ENCODE assay signal across 26 cellular contexts in genomic region chr15:99762288-99762687, GRCh38.
"Had no signal": no experiment of that assay in that cellular context is flagged by ENCODE, and none has a peak within 500 bp of the region (broad histone marks: within the 10 kb centered on the region; RNA-seq: fewer than 3 reads in every experiment).

No MANE protein-coding gene starts in this region.

- H3K27ac ChIP-seq: body of pancreas, cardiac muscle cell, colonic mucosa, gastroesophageal sphincter, heart right ventricle, left ventricle myocardium inferior had no signal

- H3K4me3 ChIP-seq: body of pancreas, cardiac muscle cell, colonic mucosa, gastroesophageal sphincter, heart right ventricle, left ventricle myocardium inferior, lung, mucosa of descending colon had no signal

- H3K9me3 ChIP-seq: body of pancreas, colonic mucosa, gastroesophageal sphincter, heart right ventricle, left ventricle myocardium inferior, mucosa of descending colon had no signal

- H3K27me3 ChIP-seq: body of pancreas, cardiac muscle cell, colonic mucosa, gastroesophageal sphincter, heart right ventricle had no signal

- ATAC-seq: activated CD8-positive, alpha-beta memory T cell treated with anti-CD3 and anti-CD28 coated beads, Interleukin-2, amount 10 ng/mL, durations not matched to agents 7 days and 5 days; activated CD8-positive, alpha-beta T cell treated with anti-CD3 and anti-CD28 coated beads, Interleukin-2, amount 10 ng/mL, durations not matched to agents 7 days and 5 days; activated naive CD4-positive, alpha-beta T cell treated with anti-CD3 and anti-CD28 coated beads, Interleukin-2, amount 50 U/mL, for 72 hours; activated T-cell treated with anti-CD3 and anti-CD28 coated beads, Interleukin-2, amount 50 U/mL, for 72 hours; body of pancreas; gastroesophageal sphincter; heart right ventricle; mucosa of descending colon; natural killer cell treated with Interleukin-12 subunit alpha and Interleukin-12 subunit beta and Interleukin-15 and Interleukin-18, amount 100 ng/mL, for 72 hours; right cardiac atrium had no signal

- FAIRE-seq: urothelium cell line had no signal

- H3K36me3 ChIP-seq: cardiac muscle cell, colonic mucosa, gastroesophageal sphincter, heart right ventricle, left ventricle myocardium inferior had no signal

- H3K4me1 ChIP-seq: body of pancreas, colonic mucosa, gastroesophageal sphincter, heart right ventricle, left ventricle myocardium inferior had no signal

- DNase-seq: activated B cell treated with CpG ODN at 0.5 μM for 24 hours; activated CD4-positive, alpha-beta T cell treated with anti-CD3 and anti-CD28 coated beads, Interleukin-2, amount 50 U/mL, for 1 hour; activated CD8-positive, alpha-beta memory T cell treated with anti-CD3 and anti-CD28 coated beads, Interleukin-2, amount 10 ng/mL, durations not matched to agents 7 days and 5 days; activated CD8-positive, alpha-beta T cell treated with anti-CD3 and anti-CD28 coated beads, Interleukin-2, amount 10 ng/mL, durations not matched to agents 7 days and 5 days; activated naive CD4-positive, alpha-beta T cell; activated T-cell treated with anti-CD3 and anti-CD28 coated beads for 4 hours; activated T-cell treated with anti-CD3 and anti-CD28 coated beads, Interleukin-2, amount 50 U/mL, for 72 hours; aorta; body of pancreas; cerebellar nuclear complex; colonic mucosa; effector CD8-positive, alpha-beta T cell; heart right ventricle; left ventricle myocardium inferior; mucosa of descending colon; posterior cingulate gyrus; right cardiac atrium; stimulated activated CD4-positive, alpha-beta T cell treated with anti-CD3 and anti-CD28 coated beads, Interleukin-2, amount 100 ng/mL, for 48 hours; stimulated activated naive CD4-positive, alpha-beta T cell treated with Interleukin-2 at 50 U/mL for 16 hours; trophoblast cell had no signal
